In the genomic region with DNA sequence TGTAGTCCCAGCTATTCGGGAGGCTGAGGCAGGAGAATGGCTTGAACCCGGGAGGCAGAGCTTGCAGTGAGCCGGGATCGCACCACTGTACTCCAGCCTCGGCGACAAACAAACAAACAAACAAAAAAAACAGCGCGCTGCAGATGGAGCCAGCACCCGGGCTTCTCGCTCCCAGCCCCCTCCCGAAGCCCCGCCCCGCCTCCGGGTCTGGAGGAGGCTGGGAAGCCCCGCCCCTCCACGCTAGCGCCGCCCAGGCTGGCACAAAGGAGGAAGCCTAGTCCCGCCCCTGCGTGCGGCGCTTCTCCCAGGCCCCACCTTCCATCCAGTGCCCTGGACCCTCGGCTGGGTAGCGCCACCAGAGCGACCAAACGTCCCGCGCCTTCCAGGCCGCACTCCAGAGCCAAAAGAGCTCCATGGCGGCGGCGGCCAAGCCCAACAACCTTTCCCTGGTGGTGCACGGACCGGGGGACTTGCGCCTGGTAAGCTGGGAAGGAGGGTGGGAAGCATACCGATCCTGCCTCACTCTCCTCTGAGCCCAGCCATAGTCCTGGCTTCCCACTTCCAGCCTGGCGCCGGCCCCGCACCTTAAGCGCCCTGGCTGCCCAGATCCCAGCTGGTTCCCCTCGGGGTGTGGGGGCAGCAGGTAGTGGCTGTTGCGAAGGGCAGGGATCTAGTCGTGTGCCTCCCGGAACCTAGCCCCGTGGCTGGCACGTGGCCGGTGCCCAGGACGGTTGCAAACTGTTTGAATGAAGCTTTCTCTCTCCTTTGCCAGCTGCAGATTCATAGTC, we compare ENCODE assay signal across 1 cellular context.
TF ChIP-seq lines count a peak whose summit lies in the region.

A gene (plus strand): TSS at position 325 of the 788 bp plus-strand sequence. CDS start 89 bp downstream, at position 414.

TF ChIP-seq in HepG2, 621 proteins besides CTCF, POLR2A, EP300 and RAD21 (continued from another document and continues in another):
- peak; percentile 39; the same call in 1 of the 2 replicates for TF ChIP-seq DMAP1 (CRISPR knock-in tag; IDR thresholded peaks at IDR 0.05)
- TF ChIP-seq, protein P1, sequence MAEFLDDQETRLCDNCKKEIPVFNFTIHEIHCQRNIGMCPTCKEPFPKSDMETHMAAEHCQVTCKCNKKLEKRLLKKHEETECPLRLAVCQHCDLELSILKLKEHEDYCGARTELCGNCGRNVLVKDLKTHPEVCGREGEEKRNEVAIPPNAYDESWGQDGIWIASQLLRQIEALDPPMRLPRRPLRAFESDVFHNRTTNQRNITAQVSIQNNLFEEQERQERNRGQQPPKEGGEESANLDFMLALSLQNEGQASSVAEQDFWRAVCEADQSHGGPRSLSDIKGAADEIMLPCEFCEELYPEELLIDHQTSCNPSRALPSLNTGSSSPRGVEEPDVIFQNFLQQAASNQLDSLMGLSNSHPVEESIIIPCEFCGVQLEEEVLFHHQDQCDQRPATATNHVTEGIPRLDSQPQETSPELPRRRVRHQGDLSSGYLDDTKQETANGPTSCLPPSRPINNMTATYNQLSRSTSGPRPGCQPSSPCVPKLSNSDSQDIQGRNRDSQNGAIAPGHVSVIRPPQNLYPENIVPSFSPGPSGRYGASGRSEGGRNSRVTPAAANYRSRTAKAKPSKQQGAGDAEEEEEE (CRISPR knock-in tag; IDR thresholded peaks at IDR 0.05; ENCODE audit: borderline replicate concordance) = peak; percentile 88
- TF ChIP-seq MAZ (IDR thresholded peaks at IDR 0.05; ENCODE audit: borderline replicate concordance, low read depth, low read length) = 0 out of 2 replicates have a peak, but pooled peaks have one; percentile 37
- TF ChIP-seq MAZ (CRISPR knock-in tag; IDR thresholded peaks at IDR 0.05; ENCODE audit: low read depth) = peak; percentile 67
- TF ChIP-seq, protein P2, sequence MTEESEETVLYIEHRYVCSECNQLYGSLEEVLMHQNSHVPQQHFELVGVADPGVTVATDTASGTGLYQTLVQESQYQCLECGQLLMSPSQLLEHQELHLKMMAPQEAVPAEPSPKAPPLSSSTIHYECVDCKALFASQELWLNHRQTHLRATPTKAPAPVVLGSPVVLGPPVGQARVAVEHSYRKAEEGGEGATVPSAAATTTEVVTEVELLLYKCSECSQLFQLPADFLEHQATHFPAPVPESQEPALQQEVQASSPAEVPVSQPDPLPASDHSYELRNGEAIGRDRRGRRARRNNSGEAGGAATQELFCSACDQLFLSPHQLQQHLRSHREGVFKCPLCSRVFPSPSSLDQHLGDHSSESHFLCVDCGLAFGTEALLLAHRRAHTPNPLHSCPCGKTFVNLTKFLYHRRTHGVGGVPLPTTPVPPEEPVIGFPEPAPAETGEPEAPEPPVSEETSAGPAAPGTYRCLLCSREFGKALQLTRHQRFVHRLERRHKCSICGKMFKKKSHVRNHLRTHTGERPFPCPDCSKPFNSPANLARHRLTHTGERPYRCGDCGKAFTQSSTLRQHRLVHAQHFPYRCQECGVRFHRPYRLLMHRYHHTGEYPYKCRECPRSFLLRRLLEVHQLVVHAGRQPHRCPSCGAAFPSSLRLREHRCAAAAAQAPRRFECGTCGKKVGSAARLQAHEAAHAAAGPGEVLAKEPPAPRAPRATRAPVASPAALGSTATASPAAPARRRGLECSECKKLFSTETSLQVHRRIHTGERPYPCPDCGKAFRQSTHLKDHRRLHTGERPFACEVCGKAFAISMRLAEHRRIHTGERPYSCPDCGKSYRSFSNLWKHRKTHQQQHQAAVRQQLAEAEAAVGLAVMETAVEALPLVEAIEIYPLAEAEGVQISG (CRISPR knock-in tag; IDR thresholded peaks at IDR 0.05) = 0 out of 2 replicates have a peak, but pooled peaks have one; percentile 28
- TF ChIP-seq ZNF501 (CRISPR knock-in tag; IDR thresholded peaks at IDR 0.05) = peak; percentile 78; the same call in 1 of the 2 replicates
- TF ChIP-seq ZFYVE20 (CRISPR knock-in tag; IDR thresholded peaks at IDR 0.05; ENCODE audit: borderline replicate concordance, low read depth) = 0 out of 2 replicates have a peak, but pooled peaks have one; percentile 19
- TF ChIP-seq, protein P3, sequence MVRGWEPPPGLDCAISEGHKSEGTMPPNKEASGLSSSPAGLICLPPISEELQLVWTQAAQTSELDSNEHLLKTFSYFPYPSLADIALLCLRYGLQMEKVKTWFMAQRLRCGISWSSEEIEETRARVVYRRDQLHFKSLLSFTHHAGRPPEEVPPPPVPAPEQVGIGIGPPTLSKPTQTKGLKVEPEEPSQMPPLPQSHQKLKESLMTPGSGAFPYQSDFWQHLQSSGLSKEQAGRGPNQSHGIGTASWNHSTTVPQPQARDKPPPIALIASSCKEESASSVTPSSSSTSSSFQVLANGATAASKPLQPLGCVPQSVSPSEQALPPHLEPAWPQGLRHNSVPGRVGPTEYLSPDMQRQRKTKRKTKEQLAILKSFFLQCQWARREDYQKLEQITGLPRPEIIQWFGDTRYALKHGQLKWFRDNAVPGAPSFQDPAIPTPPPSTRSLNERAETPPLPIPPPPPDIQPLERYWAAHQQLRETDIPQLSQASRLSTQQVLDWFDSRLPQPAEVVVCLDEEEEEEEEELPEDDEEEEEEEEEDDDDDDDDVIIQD (CRISPR knock-in tag; IDR thresholded peaks at IDR 0.05; ENCODE audit: low read depth) = no peak
- TF ChIP-seq, protein P4, sequence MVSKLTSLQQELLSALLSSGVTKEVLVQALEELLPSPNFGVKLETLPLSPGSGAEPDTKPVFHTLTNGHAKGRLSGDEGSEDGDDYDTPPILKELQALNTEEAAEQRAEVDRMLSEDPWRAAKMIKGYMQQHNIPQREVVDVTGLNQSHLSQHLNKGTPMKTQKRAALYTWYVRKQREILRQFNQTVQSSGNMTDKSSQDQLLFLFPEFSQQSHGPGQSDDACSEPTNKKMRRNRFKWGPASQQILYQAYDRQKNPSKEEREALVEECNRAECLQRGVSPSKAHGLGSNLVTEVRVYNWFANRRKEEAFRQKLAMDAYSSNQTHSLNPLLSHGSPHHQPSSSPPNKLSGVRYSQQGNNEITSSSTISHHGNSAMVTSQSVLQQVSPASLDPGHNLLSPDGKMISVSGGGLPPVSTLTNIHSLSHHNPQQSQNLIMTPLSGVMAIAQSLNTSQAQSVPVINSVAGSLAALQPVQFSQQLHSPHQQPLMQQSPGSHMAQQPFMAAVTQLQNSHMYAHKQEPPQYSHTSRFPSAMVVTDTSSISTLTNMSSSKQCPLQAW (CRISPR knock-in tag; IDR thresholded peaks at IDR 0.05) = peak; percentile 89
- TF ChIP-seq, protein P5, sequence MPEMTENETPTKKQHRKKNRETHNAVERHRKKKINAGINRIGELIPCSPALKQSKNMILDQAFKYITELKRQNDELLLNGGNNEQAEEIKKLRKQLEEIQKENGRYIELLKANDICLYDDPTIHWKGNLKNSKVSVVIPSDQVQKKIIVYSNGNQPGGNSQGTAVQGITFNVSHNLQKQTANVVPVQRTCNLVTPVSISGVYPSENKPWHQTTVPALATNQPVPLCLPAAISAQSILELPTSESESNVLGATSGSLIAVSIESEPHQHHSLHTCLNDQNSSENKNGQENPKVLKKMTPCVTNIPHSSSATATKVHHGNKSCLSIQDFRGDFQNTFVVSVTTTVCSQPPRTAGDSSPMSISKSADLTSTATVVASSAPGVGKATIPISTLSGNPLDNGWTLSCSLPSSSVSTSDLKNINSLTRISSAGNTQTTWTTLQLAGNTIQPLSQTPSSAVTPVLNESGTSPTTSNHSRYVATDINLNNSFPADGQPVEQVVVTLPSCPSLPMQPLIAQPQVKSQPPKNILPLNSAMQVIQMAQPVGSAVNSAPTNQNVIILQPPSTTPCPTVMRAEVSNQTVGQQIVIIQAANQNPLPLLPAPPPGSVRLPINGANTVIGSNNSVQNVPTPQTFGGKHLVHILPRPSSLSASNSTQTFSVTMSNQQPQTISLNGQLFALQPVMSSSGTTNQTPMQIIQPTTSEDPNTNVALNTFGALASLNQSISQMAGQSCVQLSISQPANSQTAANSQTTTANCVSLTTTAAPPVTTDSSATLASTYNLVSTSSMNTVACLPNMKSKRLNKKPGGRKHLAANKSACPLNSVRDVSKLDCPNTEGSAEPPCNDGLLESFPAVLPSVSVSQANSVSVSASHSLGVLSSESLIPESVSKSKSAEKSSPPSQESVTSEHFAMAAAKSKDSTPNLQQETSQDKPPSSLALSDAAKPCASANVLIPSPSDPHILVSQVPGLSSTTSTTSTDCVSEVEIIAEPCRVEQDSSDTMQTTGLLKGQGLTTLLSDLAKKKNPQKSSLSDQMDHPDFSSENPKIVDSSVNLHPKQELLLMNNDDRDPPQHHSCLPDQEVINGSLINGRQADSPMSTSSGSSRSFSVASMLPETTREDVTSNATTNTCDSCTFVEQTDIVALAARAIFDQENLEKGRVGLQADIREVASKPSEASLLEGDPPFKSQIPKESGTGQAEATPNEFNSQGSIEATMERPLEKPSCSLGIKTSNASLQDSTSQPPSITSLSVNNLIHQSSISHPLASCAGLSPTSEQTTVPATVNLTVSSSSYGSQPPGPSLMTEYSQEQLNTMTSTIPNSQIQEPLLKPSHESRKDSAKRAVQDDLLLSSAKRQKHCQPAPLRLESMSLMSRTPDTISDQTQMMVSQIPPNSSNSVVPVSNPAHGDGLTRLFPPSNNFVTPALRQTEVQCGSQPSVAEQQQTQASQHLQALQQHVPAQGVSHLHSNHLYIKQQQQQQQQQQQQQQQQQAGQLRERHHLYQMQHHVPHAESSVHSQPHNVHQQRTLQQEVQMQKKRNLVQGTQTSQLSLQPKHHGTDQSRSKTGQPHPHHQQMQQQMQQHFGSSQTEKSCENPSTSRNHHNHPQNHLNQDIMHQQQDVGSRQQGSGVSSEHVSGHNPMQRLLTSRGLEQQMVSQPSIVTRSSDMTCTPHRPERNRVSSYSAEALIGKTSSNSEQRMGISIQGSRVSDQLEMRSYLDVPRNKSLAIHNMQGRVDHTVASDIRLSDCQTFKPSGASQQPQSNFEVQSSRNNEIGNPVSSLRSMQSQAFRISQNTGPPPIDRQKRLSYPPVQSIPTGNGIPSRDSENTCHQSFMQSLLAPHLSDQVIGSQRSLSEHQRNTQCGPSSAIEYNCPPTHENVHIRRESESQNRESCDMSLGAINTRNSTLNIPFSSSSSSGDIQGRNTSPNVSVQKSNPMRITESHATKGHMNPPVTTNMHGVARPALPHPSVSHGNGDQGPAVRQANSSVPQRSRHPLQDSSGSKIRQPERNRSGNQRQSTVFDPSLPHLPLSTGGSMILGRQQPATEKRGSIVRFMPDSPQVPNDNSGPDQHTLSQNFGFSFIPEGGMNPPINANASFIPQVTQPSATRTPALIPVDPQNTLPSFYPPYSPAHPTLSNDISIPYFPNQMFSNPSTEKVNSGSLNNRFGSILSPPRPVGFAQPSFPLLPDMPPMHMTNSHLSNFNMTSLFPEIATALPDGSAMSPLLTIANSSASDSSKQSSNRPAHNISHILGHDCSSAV (CRISPR knock-in tag; IDR thresholded peaks at IDR 0.05; ENCODE audit: borderline replicate concordance) = 0 out of 2 replicates have a peak, but pooled peaks have one; percentile 33
- TF ChIP-seq SMAD1 (CRISPR knock-in tag; IDR thresholded peaks at IDR 0.05; ENCODE audit: borderline replicate concordance, low read depth) = peak; percentile 41; the same call in 1 of the 2 replicates
- TF ChIP-seq, protein P6, sequence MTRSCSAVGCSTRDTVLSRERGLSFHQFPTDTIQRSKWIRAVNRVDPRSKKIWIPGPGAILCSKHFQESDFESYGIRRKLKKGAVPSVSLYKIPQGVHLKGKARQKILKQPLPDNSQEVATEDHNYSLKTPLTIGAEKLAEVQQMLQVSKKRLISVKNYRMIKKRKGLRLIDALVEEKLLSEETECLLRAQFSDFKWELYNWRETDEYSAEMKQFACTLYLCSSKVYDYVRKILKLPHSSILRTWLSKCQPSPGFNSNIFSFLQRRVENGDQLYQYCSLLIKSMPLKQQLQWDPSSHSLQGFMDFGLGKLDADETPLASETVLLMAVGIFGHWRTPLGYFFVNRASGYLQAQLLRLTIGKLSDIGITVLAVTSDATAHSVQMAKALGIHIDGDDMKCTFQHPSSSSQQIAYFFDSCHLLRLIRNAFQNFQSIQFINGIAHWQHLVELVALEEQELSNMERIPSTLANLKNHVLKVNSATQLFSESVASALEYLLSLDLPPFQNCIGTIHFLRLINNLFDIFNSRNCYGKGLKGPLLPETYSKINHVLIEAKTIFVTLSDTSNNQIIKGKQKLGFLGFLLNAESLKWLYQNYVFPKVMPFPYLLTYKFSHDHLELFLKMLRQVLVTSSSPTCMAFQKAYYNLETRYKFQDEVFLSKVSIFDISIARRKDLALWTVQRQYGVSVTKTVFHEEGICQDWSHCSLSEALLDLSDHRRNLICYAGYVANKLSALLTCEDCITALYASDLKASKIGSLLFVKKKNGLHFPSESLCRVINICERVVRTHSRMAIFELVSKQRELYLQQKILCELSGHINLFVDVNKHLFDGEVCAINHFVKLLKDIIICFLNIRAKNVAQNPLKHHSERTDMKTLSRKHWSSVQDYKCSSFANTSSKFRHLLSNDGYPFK (CRISPR knock-in tag; IDR thresholded peaks at IDR 0.05; ENCODE audit: borderline replicate concordance) = peak; percentile 76
- TF ChIP-seq, protein P7, sequence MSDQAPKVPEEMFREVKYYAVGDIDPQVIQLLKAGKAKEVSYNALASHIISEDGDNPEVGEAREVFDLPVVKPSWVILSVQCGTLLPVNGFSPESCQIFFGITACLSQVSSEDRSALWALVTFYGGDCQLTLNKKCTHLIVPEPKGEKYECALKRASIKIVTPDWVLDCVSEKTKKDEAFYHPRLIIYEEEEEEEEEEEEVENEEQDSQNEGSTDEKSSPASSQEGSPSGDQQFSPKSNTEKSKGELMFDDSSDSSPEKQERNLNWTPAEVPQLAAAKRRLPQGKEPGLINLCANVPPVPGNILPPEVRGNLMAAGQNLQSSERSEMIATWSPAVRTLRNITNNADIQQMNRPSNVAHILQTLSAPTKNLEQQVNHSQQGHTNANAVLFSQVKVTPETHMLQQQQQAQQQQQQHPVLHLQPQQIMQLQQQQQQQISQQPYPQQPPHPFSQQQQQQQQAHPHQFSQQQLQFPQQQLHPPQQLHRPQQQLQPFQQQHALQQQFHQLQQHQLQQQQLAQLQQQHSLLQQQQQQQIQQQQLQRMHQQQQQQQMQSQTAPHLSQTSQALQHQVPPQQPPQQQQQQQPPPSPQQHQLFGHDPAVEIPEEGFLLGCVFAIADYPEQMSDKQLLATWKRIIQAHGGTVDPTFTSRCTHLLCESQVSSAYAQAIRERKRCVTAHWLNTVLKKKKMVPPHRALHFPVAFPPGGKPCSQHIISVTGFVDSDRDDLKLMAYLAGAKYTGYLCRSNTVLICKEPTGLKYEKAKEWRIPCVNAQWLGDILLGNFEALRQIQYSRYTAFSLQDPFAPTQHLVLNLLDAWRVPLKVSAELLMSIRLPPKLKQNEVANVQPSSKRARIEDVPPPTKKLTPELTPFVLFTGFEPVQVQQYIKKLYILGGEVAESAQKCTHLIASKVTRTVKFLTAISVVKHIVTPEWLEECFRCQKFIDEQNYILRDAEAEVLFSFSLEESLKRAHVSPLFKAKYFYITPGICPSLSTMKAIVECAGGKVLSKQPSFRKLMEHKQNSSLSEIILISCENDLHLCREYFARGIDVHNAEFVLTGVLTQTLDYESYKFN (CRISPR knock-in tag; conservative IDR thresholded peaks at IDR 0.05) = peak; percentile 48; the same call in 1 of the 2 replicates
- peak; percentile 49 for TF ChIP-seq TEAD3 (CRISPR knock-in tag; optimal IDR thresholded peaks at IDR 0.05; ENCODE audit: borderline replicate concordance)
- TF ChIP-seq, protein P8, sequence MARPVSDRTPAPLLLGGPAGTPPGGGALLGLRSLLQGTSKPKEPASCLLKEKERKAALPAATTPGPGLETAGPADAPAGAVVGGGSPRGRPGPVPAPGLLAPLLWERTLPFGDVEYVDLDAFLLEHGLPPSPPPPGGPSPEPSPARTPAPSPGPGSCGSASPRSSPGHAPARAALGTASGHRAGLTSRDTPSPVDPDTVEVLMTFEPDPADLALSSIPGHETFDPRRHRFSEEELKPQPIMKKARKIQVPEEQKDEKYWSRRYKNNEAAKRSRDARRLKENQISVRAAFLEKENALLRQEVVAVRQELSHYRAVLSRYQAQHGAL (CRISPR knock-in tag; IDR thresholded peaks at IDR 0.05; ENCODE audit: not compliant biosample characterization) = no peak
